1 cellular context compared by ENCODE assay signal in genomic region chr14:58395815-58396626, GRCh38.
A peak's percentile ranks its signal among the peaks of the same experiment; 100 is the strongest.
TF ChIP-seq lines count a peak whose summit lies in the region.

Gene TOMM20L, plus strand, starts transcription at chr14:58395930. Its CDS starts 28 bp downstream, at chr14:58395958.

TF ChIP-seq in HepG2, 621 proteins besides CTCF, POLR2A, EP300 and RAD21 (continued from another document and continues in another):
- TF ChIP-seq, protein P1, sequence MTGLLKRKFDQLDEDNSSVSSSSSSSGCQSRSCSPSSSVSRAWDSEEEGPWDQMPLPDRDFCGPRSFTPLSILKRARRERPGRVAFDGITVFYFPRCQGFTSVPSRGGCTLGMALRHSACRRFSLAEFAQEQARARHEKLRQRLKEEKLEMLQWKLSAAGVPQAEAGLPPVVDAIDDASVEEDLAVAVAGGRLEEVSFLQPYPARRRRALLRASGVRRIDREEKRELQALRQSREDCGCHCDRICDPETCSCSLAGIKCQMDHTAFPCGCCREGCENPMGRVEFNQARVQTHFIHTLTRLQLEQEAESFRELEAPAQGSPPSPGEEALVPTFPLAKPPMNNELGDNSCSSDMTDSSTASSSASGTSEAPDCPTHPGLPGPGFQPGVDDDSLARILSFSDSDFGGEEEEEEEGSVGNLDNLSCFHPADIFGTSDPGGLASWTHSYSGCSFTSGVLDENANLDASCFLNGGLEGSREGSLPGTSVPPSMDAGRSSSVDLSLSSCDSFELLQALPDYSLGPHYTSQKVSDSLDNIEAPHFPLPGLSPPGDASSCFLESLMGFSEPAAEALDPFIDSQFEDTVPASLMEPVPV (CRISPR knock-in tag; IDR thresholded peaks at IDR 0.05) = no peak
- TF ChIP-seq ZNF652 (CRISPR knock-in tag; IDR thresholded peaks at IDR 0.05; ENCODE audit: borderline replicate concordance, low read depth) (no peak), ASH2L (IDR thresholded peaks at IDR 0.05; ENCODE audit: insufficient read length, low read depth, low read length) (peak; percentile 64), ZBTB20 (CRISPR knock-in tag; IDR thresholded peaks at IDR 0.05; ENCODE audit: borderline replicate concordance, low read depth) (no peak), ZNF331 (CRISPR knock-in tag; IDR thresholded peaks at IDR 0.05) (no peak), GZF1 (CRISPR knock-in tag; IDR thresholded peaks at IDR 0.05) (no peak), ARID4A (CRISPR knock-in tag; IDR thresholded peaks at IDR 0.05; ENCODE audit: borderline replicate concordance) (peak; percentile 55), PRDM15 (CRISPR knock-in tag; IDR thresholded peaks at IDR 0.05) (0 out of 2 replicates have a peak, but pooled peaks have one; percentile 16), ISL2 (CRISPR knock-in tag; IDR thresholded peaks at IDR 0.05) (0 out of 2 replicates have a peak, but pooled peaks have one; percentile 36), KLF9 (CRISPR knock-in tag; IDR thresholded peaks at IDR 0.05; ENCODE audit: low read depth) (no peak), ZNF549 (CRISPR knock-in tag; IDR thresholded peaks at IDR 0.05) (no peak), ZNF780A (CRISPR knock-in tag; IDR thresholded peaks at IDR 0.05) (no peak), GPN1 (CRISPR knock-in tag; IDR thresholded peaks at IDR 0.05; ENCODE audit: borderline replicate concordance) (no peak), ISX (CRISPR knock-in tag; conservative IDR thresholded peaks at IDR 0.05) (no peak), ZNF264 (CRISPR knock-in tag; IDR thresholded peaks at IDR 0.05) (no peak), TAF15 (IDR thresholded peaks at IDR 0.05; ENCODE audit: low read depth, low read length, poor library complexity, severe bottlenecking) (no peak), SMYD3 (CRISPR knock-in tag; IDR thresholded peaks at IDR 0.05) (no peak), MBNL3 (CRISPR knock-in tag; conservative IDR thresholded peaks at IDR 0.05) (no peak), ZNF362 (CRISPR knock-in tag; IDR thresholded peaks at IDR 0.05; ENCODE audit: borderline replicate concordance) (peak; percentile 7; the same call in 1 of the 2 replicates), ZNF720 (CRISPR knock-in tag; IDR thresholded peaks at IDR 0.05) (no peak), TRIM22 (IDR thresholded peaks at IDR 0.05) (no peak), ZNF747 (CRISPR knock-in tag; IDR thresholded peaks at IDR 0.05; ENCODE audit: borderline replicate concordance) (0 out of 2 replicates have a peak, but pooled peaks have one; percentile 22), ZNF232 (CRISPR knock-in tag; IDR thresholded peaks at IDR 0.05; ENCODE audit: borderline replicate concordance) (peak; percentile 38; the same call in 1 of the 2 replicates), ZFP91 (CRISPR knock-in tag; IDR thresholded peaks at IDR 0.05; ENCODE audit: borderline replicate concordance) (peak; percentile 37), MYNN (CRISPR knock-in tag; IDR thresholded peaks at IDR 0.05; ENCODE audit: low read depth) (no peak), ZNF775 (CRISPR knock-in tag; IDR thresholded peaks at IDR 0.05; ENCODE audit: borderline replicate concordance) (no peak), MAFG (CRISPR knock-in tag; IDR thresholded peaks at IDR 0.05) (no peak), TFDP1 (CRISPR knock-in tag; IDR thresholded peaks at IDR 0.05; ENCODE audit: borderline replicate concordance) (peak; percentile 87; the same call in 1 of the 2 replicates), MEIS1 (CRISPR knock-in tag; IDR thresholded peaks at IDR 0.05; ENCODE audit: borderline replicate concordance) (0 out of 2 replicates have a peak, but pooled peaks have one; percentile 61), ZFAT (CRISPR knock-in tag; conservative IDR thresholded peaks at IDR 0.05) (no peak; the same call in 1 of the 2 replicates), ZNF431 (CRISPR knock-in tag; IDR thresholded peaks at IDR 0.05; ENCODE audit: borderline replicate concordance, low read depth) (peak; percentile 95), POLR2AphosphoS2 (IDR thresholded peaks at IDR 0.05; ENCODE audit: low read depth, low read length) (no peak)
- TF ChIP-seq, protein P2, sequence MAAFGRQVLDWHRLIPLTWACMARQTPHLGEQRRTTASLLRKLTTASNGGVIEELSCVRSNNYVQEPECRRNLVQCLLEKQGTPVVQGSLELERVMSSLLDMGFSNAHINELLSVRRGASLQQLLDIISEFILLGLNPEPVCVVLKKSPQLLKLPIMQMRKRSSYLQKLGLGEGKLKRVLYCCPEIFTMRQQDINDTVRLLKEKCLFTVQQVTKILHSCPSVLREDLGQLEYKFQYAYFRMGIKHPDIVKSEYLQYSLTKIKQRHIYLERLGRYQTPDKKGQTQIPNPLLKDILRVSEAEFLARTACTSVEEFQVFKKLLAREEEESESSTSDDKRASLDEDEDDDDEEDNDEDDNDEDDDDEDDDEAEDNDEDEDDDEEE (CRISPR knock-in tag; IDR thresholded peaks at IDR 0.05) = no peak; the same call in 1 of the 2 replicates
- TF ChIP-seq, protein P3, sequence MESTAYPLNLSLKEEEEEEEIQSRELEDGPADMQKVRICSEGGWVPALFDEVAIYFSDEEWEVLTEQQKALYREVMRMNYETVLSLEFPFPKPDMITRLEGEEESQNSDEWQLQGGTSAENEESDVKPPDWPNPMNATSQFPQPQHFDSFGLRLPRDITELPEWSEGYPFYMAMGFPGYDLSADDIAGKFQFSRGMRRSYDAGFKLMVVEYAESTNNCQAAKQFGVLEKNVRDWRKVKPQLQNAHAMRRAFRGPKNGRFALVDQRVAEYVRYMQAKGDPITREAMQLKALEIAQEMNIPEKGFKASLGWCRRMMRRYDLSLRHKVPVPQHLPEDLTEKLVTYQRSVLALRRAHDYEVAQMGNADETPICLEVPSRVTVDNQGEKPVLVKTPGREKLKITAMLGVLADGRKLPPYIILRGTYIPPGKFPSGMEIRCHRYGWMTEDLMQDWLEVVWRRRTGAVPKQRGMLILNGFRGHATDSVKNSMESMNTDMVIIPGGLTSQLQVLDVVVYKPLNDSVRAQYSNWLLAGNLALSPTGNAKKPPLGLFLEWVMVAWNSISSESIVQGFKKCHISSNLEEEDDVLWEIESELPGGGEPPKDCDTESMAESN (CRISPR knock-in tag; conservative IDR thresholded peaks at IDR 0.05) = peak; percentile 69; the same call in 1 of the 2 replicates
- TF ChIP-seq, protein P4, sequence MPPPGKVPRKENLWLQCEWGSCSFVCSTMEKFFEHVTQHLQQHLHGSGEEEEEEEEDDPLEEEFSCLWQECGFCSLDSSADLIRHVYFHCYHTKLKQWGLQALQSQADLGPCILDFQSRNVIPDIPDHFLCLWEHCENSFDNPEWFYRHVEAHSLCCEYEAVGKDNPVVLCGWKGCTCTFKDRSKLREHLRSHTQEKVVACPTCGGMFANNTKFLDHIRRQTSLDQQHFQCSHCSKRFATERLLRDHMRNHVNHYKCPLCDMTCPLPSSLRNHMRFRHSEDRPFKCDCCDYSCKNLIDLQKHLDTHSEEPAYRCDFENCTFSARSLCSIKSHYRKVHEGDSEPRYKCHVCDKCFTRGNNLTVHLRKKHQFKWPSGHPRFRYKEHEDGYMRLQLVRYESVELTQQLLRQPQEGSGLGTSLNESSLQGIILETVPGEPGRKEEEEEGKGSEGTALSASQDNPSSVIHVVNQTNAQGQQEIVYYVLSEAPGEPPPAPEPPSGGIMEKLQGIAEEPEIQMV (CRISPR knock-in tag; IDR thresholded peaks at IDR 0.05; ENCODE audit: low read depth) = peak; percentile 99
